In the genomic region with DNA sequence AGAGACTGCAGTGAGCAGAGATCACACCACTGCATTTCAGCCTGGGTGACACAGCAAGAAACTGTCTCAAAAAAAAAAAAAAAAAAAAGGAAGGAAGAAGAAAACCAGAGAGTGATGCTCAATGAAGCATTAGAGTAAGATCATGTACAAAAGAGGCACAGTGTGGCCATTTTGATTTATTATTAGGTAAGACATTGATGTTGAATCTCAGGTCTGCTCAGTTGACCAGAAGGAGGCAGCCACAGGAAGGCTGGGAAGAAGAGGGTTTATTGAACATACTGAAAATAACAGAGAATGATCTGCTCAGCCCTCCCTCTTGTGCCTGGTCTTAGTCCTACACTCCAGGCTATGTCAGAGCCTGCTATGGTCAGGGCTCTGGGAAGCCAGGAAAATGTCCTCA, we compare ENCODE assay signal across 12 cellular contexts. TPM values are rescaled to one million over a fixed set of nuclear protein-coding genes. Genes with fewer than 3 reads are reported as not detected.
DNase-seq lines count a peak whose midpoint lies in the region; ATAC-seq, FAIRE-seq and TF ChIP-seq lines count a peak whose summit lies in the region.
"Had no signal": no experiment of that assay in that cellular context is flagged by ENCODE, and none has a peak within 500 bp of the region (broad histone marks: within the 10 kb centered on the region; RNA-seq: fewer than 3 reads in every experiment).

No MANE protein-coding gene starts in this region.

- DNase-seq in A549 (ENCODE audit: low read depth in 1 of 2, low spot score in 1 of 2) (peak in 1 of 2 experiments; percentile 58), H1 (ENCODE audit: low read depth in 1 of 2, low spot score in 2 of 2) (peak in 1 of 2 experiments; percentile 41), NCI-H82 treated with DMSO at 0.1 percent for 48 hours (lab: John Stamatoyannopoulos, UW; ENCODE audit: unreplicated experiment) (no peak), type B pancreatic cell (ENCODE audit: extremely low spot score, unreplicated experiment) (no peak)
- DNase-seq in stimulated activated CD8-positive, alpha-beta memory T cell treated with anti-CD3 and anti-CD28 coated beads, Interleukin-4, amount 100 ng/mL, for 48 hours: no peak
- no peak for DNase-seq in effector CD4-positive, alpha-beta T cell
- DNase-seq: body of pancreas, MG63, NCI-H510A, occipital lobe had no signal

- no peak overlapping the region for H2BK5ac ChIP-seq in H1 (ENCODE audit: low read depth, low read length)

- H4K20me1 ChIP-seq in OCI-LY1 (ENCODE audit: insufficient read depth, low read length) (no peaks in the 10 kb centered on the region), H1 (replicated peaks in 1 of 2; ENCODE audit: control insufficient read depth in 1 of 2, insufficient read depth in 2 of 2, low read length in 2 of 2) (no peaks in the 10 kb centered on the region)

- peak; percentile 7; the same call in 1 of the 3 replicates for TF ChIP-seq CTCF in A549 (IDR thresholded peaks at IDR 0.05)
- no peak for TF ChIP-seq CTCF in OCI-LY1 (IDR thresholded peaks at IDR 0.05; ENCODE audit: low read length)
- peak in 2 of 3 experiments; percentile 33 to 38; a peak in 3 of 4 replicates for TF ChIP-seq CTCF in H1 (IDR thresholded peaks at IDR 0.05; ENCODE audit: control extremely low read depth in 1 of 3, insufficient read depth in 1 of 3, low read depth in 1 of 3, low read length in 3 of 3)
- no peak for TF ChIP-seq CTCF in type B pancreatic cell (conservative IDR thresholded peaks at IDR 0.05)

- H2BK20ac ChIP-seq in H1 (ENCODE audit: low read length): peak overlapping the region; percentile 29; the same call in 1 of the 2 replicates

- H3K4me1 Mint-ChIP-seq in type B pancreatic cell (ENCODE audit: unreplicated experiment): peaks cover 6% of the 10 kb centered on the region

- H4K5ac ChIP-seq in H1 (ENCODE audit: insufficient read length, low read depth, low read length): no peak overlapping the region

- H4K8ac ChIP-seq in H1 (ENCODE audit: extremely low read depth, insufficient read depth, low read length): no peak overlapping the region

- H3K27me3 Mint-ChIP-seq in type B pancreatic cell: peaks cover 3% of the 10 kb centered on the region

- H3K27me3 ChIP-seq in OCI-LY1 (ENCODE audit: insufficient read depth, low read length): no peaks in the 10 kb centered on the region
- H3K27me3 ChIP-seq in H1 (replicated peaks in 1 of 4; ENCODE audit: control insufficient read depth in 3 of 4, extremely low read depth in 1 of 4, insufficient read depth in 3 of 4, low read length in 3 of 4): no peaks in the 10 kb centered on the region
- H3K27me3 ChIP-seq: body of pancreas, MG63 had no signal

- H3K27ac ChIP-seq in A549: peak overlapping the region in 1 of 2 experiments; percentile 29; a peak in 2 of 6 replicates
- peak overlapping the region; percentile 96 for H3K27ac ChIP-seq in OCI-LY1 (ENCODE audit: low read depth, low read length, poor library complexity, severe bottlenecking)
- H3K27ac ChIP-seq in H1 (ENCODE audit: low read depth, low read length): no peak overlapping the region
- H3K27ac ChIP-seq: body of pancreas had no signal

- H3K18ac ChIP-seq in H1 (ENCODE audit: extremely low read depth, low read length): no peak overlapping the region

- H3F3A ChIP-seq in OCI-LY1 (ENCODE audit: insufficient read depth, low read length): no peaks in the 10 kb centered on the region

- no peaks in the 10 kb centered on the region for H3K9me3 Mint-ChIP-seq in type B pancreatic cell

- H3K36me3 ChIP-seq in OCI-LY1 (ENCODE audit: insufficient read depth, low read length) (peaks cover 64% of the 10 kb centered on the region), H1 (ENCODE audit: control insufficient read depth in 2 of 4, insufficient read depth in 4 of 4, low read length in 3 of 4) (no peaks in the 10 kb centered on the region)

- H3K4me3 Mint-ChIP-seq in type B pancreatic cell: no peak overlapping the region

- no peak overlapping the region for H3K23ac ChIP-seq in H1 (ENCODE audit: insufficient read length)

- no peaks in the 10 kb centered on the region for H3K9me3 ChIP-seq in A549
- H3K9me3 ChIP-seq in OCI-LY1 (ENCODE audit: low read length): no peaks in the 10 kb centered on the region
- no peaks in the 10 kb centered on the region for H3K9me3 ChIP-seq in H1 (ENCODE audit: insufficient read depth in 2 of 2, low read depth in 1 of 2, low read length in 1 of 2)
- H3K9me3 ChIP-seq: body of pancreas, MG63 had no signal

- H3K4me2 ChIP-seq in A549: no peak overlapping the region
- H3K4me2 ChIP-seq in OCI-LY1 (ENCODE audit: low read length): no peak overlapping the region
- H3K4me2 ChIP-seq in H1 (ENCODE audit: insufficient read depth in 1 of 2, low read depth in 2 of 2, low read length in 2 of 2): no peak overlapping the region

- peak; percentile 85 to 88 for ATAC-seq in A549
- ATAC-seq in GM18868 (IDR thresholded peaks at IDR 0.05; ENCODE audit: unreplicated experiment): peak; percentile 17
- ATAC-seq: body of pancreas had no signal

- no peaks in the 10 kb centered on the region for H3K23me2 ChIP-seq in H1 (ENCODE audit: low read depth, low read length)

- H3K4me3 ChIP-seq in A549 (no peak overlapping the region), OCI-LY1 (ENCODE audit: low read depth, low read length, poor library complexity, severe bottlenecking) (no peak overlapping the region), H1 (ENCODE audit: extremely low read depth in 1 of 4, insufficient read depth in 2 of 4, low read depth in 3 of 4, low read length in 4 of 4) (no peak overlapping the region)
- H3K4me3 ChIP-seq: body of pancreas, MG63 had no signal

- no peak overlapping the region for H2BK12ac ChIP-seq in H1 (ENCODE audit: low read depth, low read length)

- no peaks in the 10 kb centered on the region; the same call in 1 of the 2 replicates for H3K79me1 ChIP-seq in H1 (ENCODE audit: low read depth, low read length)

- TF ChIP-seq EP300 in A549 (IDR thresholded peaks at IDR 0.05) (no peak), H1 (IDR thresholded peaks at IDR 0.05; ENCODE audit: borderline replicate concordance in 1 of 2, low read depth in 2 of 2, low read length in 2 of 2) (no peak)

- no peak overlapping the region for H2AK5ac ChIP-seq in H1 (ENCODE audit: low read depth, low read length)

- POLR2A ChIA-PET in A549 (lab: Yijun Ruan, JAX) (no interaction called here), H1 (lab: Charles Lee; ENCODE audit: partially characterized antibody) (no interaction called here)

- H3K27ac Mint-ChIP-seq in type B pancreatic cell: no peak overlapping the region

- no peak for TF ChIP-seq POLR2A in A549 (IDR thresholded peaks at IDR 0.05; ENCODE audit: low read length)
- TF ChIP-seq POLR2A in H1 (IDR thresholded peaks at IDR 0.05; ENCODE audit: control extremely low read depth in 1 of 2, low read depth in 2 of 2, low read length in 2 of 2): no peak

- H2BK120ac ChIP-seq in H1 (replicated peaks; ENCODE audit: low read depth, low read length): no peak overlapping the region

- H3K14ac ChIP-seq in H1 (ENCODE audit: insufficient read length): no peak overlapping the region

- no peaks in the 10 kb centered on the region for H3K36me3 Mint-ChIP-seq in type B pancreatic cell

- no peak overlapping the region for H2BK15ac ChIP-seq in H1 (ENCODE audit: low read length)

- TF ChIP-seq RAD21 in A549 (conservative IDR thresholded peaks at IDR 0.05 in 1 of 2, IDR thresholded peaks at IDR 0.05 in 1 of 2) (peak in 1 of 2 experiments; percentile 41; a peak in 2 of 5 replicates), H1 (IDR thresholded peaks at IDR 0.05 in 1 of 2, conservative IDR thresholded peaks at IDR 0.05 in 1 of 2; ENCODE audit: low read depth in 2 of 2, low read length in 2 of 2) (peak; percentile 19 to 38; a peak in 3 of 4 replicates)

- peaks cover 9% of the 10 kb centered on the region; the same call in 2 of the 3 replicates for H3K4me1 ChIP-seq in A549
- H3K4me1 ChIP-seq in OCI-LY1 (ENCODE audit: insufficient read depth, low read length, severe bottlenecking): peaks cover 90% of the 10 kb centered on the region
- peaks cover 0 to 5% (median 3%) of the 10 kb centered on the region in 4 experiments; a peak in 4 of 7 replicates for H3K4me1 ChIP-seq in H1 (replicated peaks in 1 of 4; ENCODE audit: control insufficient read depth in 3 of 4, insufficient read depth in 4 of 4, low read length in 3 of 4)
- H3K4me1 ChIP-seq: body of pancreas had no signal

- no peak overlapping the region for H4K91ac ChIP-seq in H1 (replicated peaks; ENCODE audit: insufficient read length, low read length)

- no peak overlapping the region for H3K56ac ChIP-seq in H1 (replicated peaks; ENCODE audit: insufficient read length, low read depth, low read length)

- H3K9ac ChIP-seq in OCI-LY1 (ENCODE audit: low read length) (no peak overlapping the region; the same call in 1 of the 2 replicates), H1 (replicated peaks in 1 of 4; ENCODE audit: extremely low read depth in 1 of 4, low read depth in 3 of 4, low read length in 3 of 4) (no peak overlapping the region)

- no peak overlapping the region for H3K4ac ChIP-seq in H1 (replicated peaks; ENCODE audit: insufficient read length, low read depth, low read length)

- H3K79me2 ChIP-seq in OCI-LY1 (ENCODE audit: insufficient read depth, low read length) (no peaks in the 10 kb centered on the region; the same call in 1 of the 2 replicates), H1 (ENCODE audit: control insufficient read depth in 1 of 2, insufficient read depth in 2 of 2, low read length in 2 of 2) (no peaks in the 10 kb centered on the region)

- no peaks in the 10 kb centered on the region for H3K9me2 ChIP-seq in OCI-LY1 (ENCODE audit: low read depth, low read length)

- CTCF ChIA-PET in A549 (lab: Yijun Ruan, JAX): interaction anchor here (1.2 to 5.9 kb wide), 5 partner anchors 10 to 76 kb away, joined by 3 to 50 read pairs (median 4); a partner anchor contains a TSS
- CTCF ChIA-PET in H1 (lab: Charles Lee; ENCODE audit: partially characterized antibody): interaction anchor here (0.6 to 3.8 kb wide), 8 partner anchors 8 to 394 kb away, joined by 3 to 21 read pairs (median 4); a partner anchor contains a TSS

- no peak overlapping the region for H2AFZ ChIP-seq in OCI-LY1 (ENCODE audit: low read length)
- no peak overlapping the region for H2AFZ ChIP-seq in H1 (ENCODE audit: low read length)

- no peak for FAIRE-seq in A549 (lab: Jason Lieb, UNC)
- peak; percentile 75 for FAIRE-seq in H1 (lab: Jason Lieb, UNC)

RNA-seq across cellular contexts. Expression of a gene that starts 15.6 kb away (rescaled TPM):
- polyA plus RNA-seq in A549 (2011; rRNA removed): 12.2 and 14.5 TPM in 2 replicates
- polyA plus RNA-seq in A549 (2012; cell fraction: cytosol; rRNA removed): 16.0 and 20.2 TPM in 2 replicates
- polyA plus RNA-seq in A549 (2012; cell fraction: nucleus; rRNA removed): 54.6 and 61.1 TPM in 2 replicates
- 17.7 to 19.5 TPM (median 18.6 TPM) in 3 replicates for polyA plus RNA-seq in A549 (2017; fragmentation: RNase III; extraction: RNeasy Plus Mini Kit Qiagen cat#74134 plus additional on column Dnase treatment)
- 29.3 and 34.0 TPM in 2 replicates for polyA minus RNA-seq in A549 (2011; rRNA and poly(A)+ RNA removed)
- 3.4 and 3.6 TPM in 2 replicates for total RNA-seq in H1 (2021; fragmentation: NEBNext Ultra II Directional; extraction: Animal tissue kit (Norgen Biotek cat#: 25700))
- 1.2 and 1.9 TPM in 2 replicates for polyA plus RNA-seq in H1 (2011; rRNA removed)
- polyA plus RNA-seq in H1 (2011; cell fraction: cytosol; rRNA removed): 1.2 TPM
- polyA plus RNA-seq in H1 (2011; cell fraction: nucleus; rRNA removed): 3.1 TPM
- polyA plus RNA-seq in H1 (2012, experiment 1 of 2): 1.8 to 2.6 TPM (median 1.9 TPM) in 4 replicates
- 0.97 TPM for polyA plus RNA-seq in H1 (2012, experiment 2 of 2)
- polyA plus RNA-seq in H1 (2013, experiment 1 of 2): 1.5 TPM
- polyA plus RNA-seq in H1 (2013, experiment 2 of 2): 1.3 TPM
- 1.5 and 2.1 TPM in 2 replicates for polyA minus RNA-seq in H1 (2011; rRNA and poly(A)+ RNA removed)
- polyA minus RNA-seq in H1 (2011; cell fraction: cytosol; rRNA and poly(A)+ RNA removed): 2.3 TPM
- polyA minus RNA-seq in H1 (2011; cell fraction: nucleus; rRNA and poly(A)+ RNA removed): 3.8 TPM
- 2.0 and 4.1 TPM in 2 replicates for total RNA-seq in type B pancreatic cell (ENCODE audit: low replicate concordance)

RNA-seq across cellular contexts. Expression of a gene that starts 55.1 kb away (rescaled TPM):
- polyA plus RNA-seq in A549 (2011; rRNA removed) (9.3 and 11.9 TPM in 2 replicates), A549 (2017; fragmentation: RNase III; extraction: RNeasy Plus Mini Kit Qiagen cat#74134 plus additional on column Dnase treatment) (11.5 to 13.9 TPM (median 12.2 TPM) in 3 replicates), H1 (2011; rRNA removed) (2.2 and 2.5 TPM in 2 replicates)
- polyA plus RNA-seq in A549 (2012; cell fraction: cytosol; rRNA removed): 13.4 and 14.7 TPM in 2 replicates
- polyA plus RNA-seq in A549 (2012; cell fraction: nucleus; rRNA removed): 8.6 and 10.3 TPM in 2 replicates
- 3.8 and 4.2 TPM in 2 replicates for polyA minus RNA-seq in A549 (2011; rRNA and poly(A)+ RNA removed)
- 5.5 and 5.7 TPM in 2 replicates for total RNA-seq in H1 (2021; fragmentation: NEBNext Ultra II Directional; extraction: Animal tissue kit (Norgen Biotek cat#: 25700))
- polyA plus RNA-seq in H1 (2011; cell fraction: cytosol; rRNA removed): 3.3 TPM
- 3.8 TPM for polyA plus RNA-seq in H1 (2011; cell fraction: nucleus; rRNA removed)
- 4.0 to 4.8 TPM (median 4.4 TPM) in 4 replicates for polyA plus RNA-seq in H1 (2012, experiment 1 of 2)
- polyA plus RNA-seq in H1 (2012, experiment 2 of 2): 0.67 TPM
- polyA plus RNA-seq in H1 (2013, experiment 1 of 2): 3.2 TPM
- polyA plus RNA-seq in H1 (2013, experiment 2 of 2): 4.1 TPM
- 2.0 and 4.1 TPM in 2 replicates for polyA minus RNA-seq in H1 (2011; rRNA and poly(A)+ RNA removed)
- polyA minus RNA-seq in H1 (2011; cell fraction: cytosol; rRNA and poly(A)+ RNA removed): 4.7 TPM
- polyA minus RNA-seq in H1 (2011; cell fraction: nucleus; rRNA and poly(A)+ RNA removed): 6.1 TPM
- 13.0 and 14.4 TPM in 2 replicates for total RNA-seq in type B pancreatic cell (ENCODE audit: low replicate concordance)

Comparison
In these comparisons a context has a peak if more than half of its experiments do, and no peak if none do; other contexts are left out.
1. CTCF ChIP-seq: peak in A549 (single experiment) and H1 (2 of 3); none in OCI-LY1 (single experiment) and type B pancreatic cell (single experiment).